ENCODE assay signal across 16 cellular contexts in genomic region chr20:42549496-42549895, GRCh38.
DNase-seq lines count a peak whose midpoint lies in the region; ATAC-seq and FAIRE-seq lines count a peak whose summit lies in the region.
"Had no signal": no experiment of that assay in that cellular context is flagged by ENCODE, and none has a peak within 500 bp of the region (broad histone marks: within the 10 kb centered on the region; RNA-seq: fewer than 3 reads in every experiment).

No MANE protein-coding gene starts in this region.

- H3K9me3 Mint-ChIP-seq in natural killer cell treated with Interleukin-12 subunit alpha and Interleukin-12 subunit beta and Interleukin-15 and Interleukin-18, amount 100 ng/mL, for 72 hours, result peaks cover 3% of the 10 kb centered on the region
- H3K9me3 Mint-ChIP-seq in stimulated activated naive CD8-positive, alpha-beta T cell treated with anti-CD3 and anti-CD28 coated beads, Interleukin-15, amount 100 ng/mL, for 72 hours, result no peaks in the 10 kb centered on the region

- peak; percentile 54 for FAIRE-seq in HTR-8/SVneo (lab: Jason Lieb, UNC)
- FAIRE-seq: GM12892 had no signal

- no peak overlapping the region for H3K27ac Mint-ChIP-seq in natural killer cell treated with Interleukin-12 subunit alpha and Interleukin-12 subunit beta and Interleukin-15 and Interleukin-18, amount 100 ng/mL, for 72 hours
- no peak overlapping the region for H3K27ac Mint-ChIP-seq in stimulated activated naive CD8-positive, alpha-beta T cell treated with anti-CD3 and anti-CD28 coated beads, Interleukin-15, amount 100 ng/mL, for 72 hours
- H3K27ac Mint-ChIP-seq: CD4-positive, CD25-positive, alpha-beta regulatory T cell had no signal

- DNase-seq in HTR-8/SVneo (ENCODE audit: insufficient read length, low spot score) (no peak), NCI-H187 treated with DMSO at 0.1 percent for 48 hours (lab: John Stamatoyannopoulos, UW) (peak; percentile 25), NCI-H748 (lab: John Stamatoyannopoulos, UW; ENCODE audit: unreplicated experiment) (peak; percentile 99), SW480 (ENCODE audit: low spot score) (peak; percentile 36), NCI-H226 (no peak)
- DNase-seq in natural killer cell treated with Interleukin-12 subunit alpha and Interleukin-12 subunit beta and Interleukin-15 and Interleukin-18, amount 100 ng/mL, for 72 hours (ENCODE audit: low spot score), result no peak
- DNase-seq in stimulated activated naive CD8-positive, alpha-beta T cell treated with anti-CD3 and anti-CD28 coated beads, Interleukin-15, amount 100 ng/mL, for 72 hours, result no peak
- DNase-seq: CD4-positive, CD25-positive, alpha-beta regulatory T cell; GF-D8; GM23248; HCEC 1CT; NCI-H146; PC-9; T-helper 1 cell; T1000 had no signal

- peaks cover 0 to 3% of the 10 kb centered on the region in 2 donors for H3K27me3 Mint-ChIP-seq in natural killer cell treated with Interleukin-12 subunit alpha and Interleukin-12 subunit beta and Interleukin-15 and Interleukin-18, amount 100 ng/mL, for 72 hours
- peaks cover 6% of the 10 kb centered on the region for H3K27me3 Mint-ChIP-seq in stimulated activated naive CD8-positive, alpha-beta T cell treated with anti-CD3 and anti-CD28 coated beads, Interleukin-15, amount 100 ng/mL, for 72 hours
- H3K27me3 Mint-ChIP-seq: CD4-positive, CD25-positive, alpha-beta regulatory T cell had no signal

- H3K4me1 Mint-ChIP-seq in natural killer cell treated with Interleukin-12 subunit alpha and Interleukin-12 subunit beta and Interleukin-15 and Interleukin-18, amount 100 ng/mL, for 72 hours (ENCODE audit: low read depth in 2 of 2), result peaks cover 0 to 3% of the 10 kb centered on the region in 2 donors
- H3K4me1 Mint-ChIP-seq in stimulated activated naive CD8-positive, alpha-beta T cell treated with anti-CD3 and anti-CD28 coated beads, Interleukin-15, amount 100 ng/mL, for 72 hours, result no peaks in the 10 kb centered on the region
- H3K4me1 Mint-ChIP-seq: CD4-positive, CD25-positive, alpha-beta regulatory T cell had no signal

- no peak for ATAC-seq in natural killer cell treated with Interleukin-12 subunit alpha and Interleukin-12 subunit beta and Interleukin-15 and Interleukin-18, amount 100 ng/mL, for 72 hours
- ATAC-seq in stimulated activated naive CD8-positive, alpha-beta T cell treated with anti-CD3 and anti-CD28 coated beads, Interleukin-15, amount 100 ng/mL, for 72 hours, result no peak

- no peak overlapping the region for H3K4me3 Mint-ChIP-seq in natural killer cell treated with Interleukin-12 subunit alpha and Interleukin-12 subunit beta and Interleukin-15 and Interleukin-18, amount 100 ng/mL, for 72 hours
- no peak overlapping the region for H3K4me3 Mint-ChIP-seq in stimulated activated naive CD8-positive, alpha-beta T cell treated with anti-CD3 and anti-CD28 coated beads, Interleukin-15, amount 100 ng/mL, for 72 hours
- H3K4me3 Mint-ChIP-seq: CD4-positive, CD25-positive, alpha-beta regulatory T cell had no signal

- no peaks in the 10 kb centered on the region for H3K36me3 Mint-ChIP-seq in natural killer cell treated with Interleukin-12 subunit alpha and Interleukin-12 subunit beta and Interleukin-15 and Interleukin-18, amount 100 ng/mL, for 72 hours
- H3K36me3 Mint-ChIP-seq: CD4-positive, CD25-positive, alpha-beta regulatory T cell had no signal

Comparison
In these comparisons a context has a peak if more than half of its experiments do, and no peak if none do; other contexts are left out.
1. DNase-seq: peak in NCI-H187 treated with DMSO at 0.1 percent for 48 hours (single experiment), NCI-H748 (single experiment) and SW480 (single experiment); none in HTR-8/SVneo (single experiment), natural killer cell treated with Interleukin-12 subunit alpha and Interleukin-12 subunit beta and Interleukin-15 and Interleukin-18, amount 100 ng/mL, for 72 hours (single experiment), NCI-H226 (single experiment) and stimulated activated naive CD8-positive, alpha-beta T cell treated with anti-CD3 and anti-CD28 coated beads, Interleukin-15, amount 100 ng/mL, for 72 hours (0 of 2).